Comparison of ENCODE assay signal across 8 cellular contexts in the genomic region with DNA sequence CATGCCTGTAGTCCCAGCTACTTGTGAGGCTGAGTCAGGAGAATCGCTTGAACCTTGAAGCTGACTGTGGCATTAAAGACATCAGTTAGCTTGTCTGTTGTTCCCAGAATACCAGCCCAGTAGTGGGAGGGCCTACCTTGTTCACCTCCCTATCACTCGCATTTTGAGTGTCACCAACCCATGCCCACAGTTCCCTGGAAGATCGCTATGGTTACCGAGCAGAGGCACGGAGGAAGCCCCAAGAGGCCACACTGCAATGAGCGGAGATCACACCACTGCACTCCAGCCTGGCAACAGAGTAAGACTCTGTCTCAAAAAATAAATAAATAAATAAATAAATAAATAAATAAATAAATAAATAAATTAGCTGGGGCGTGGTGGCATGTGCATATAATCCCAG. TPM values are rescaled to one million over a fixed set of nuclear protein-coding genes. Genes with fewer than 3 reads are reported as not detected.
"Had no signal": no experiment of that assay in that cellular context is flagged by ENCODE, and none has a peak within 500 bp of the region (broad histone marks: within the 10 kb centered on the region; RNA-seq: fewer than 3 reads in every experiment).

No MANE protein-coding gene starts in this region.

RNA-seq across cellular contexts. Expression of a gene that starts 21.1 kb away (rescaled TPM):
- total RNA-seq: osteoblast had no signal
- polyA plus RNA-seq: adipose tissue, esophagus had no signal

RNA-seq across cellular contexts. Expression of a gene that starts 55.7 kb away (rescaled TPM):
- total RNA-seq: left lung; natural killer cell treated with Interleukin-12 subunit alpha and Interleukin-12 subunit beta and Interleukin-15 and Interleukin-18, amount 100 ng/mL, for 72 hours; osteoblast; pulmonary artery endothelial cell; thyroid gland; vagina had no signal
